ENCODE assay signal across 16 cellular contexts in genomic region chr3:142846779-142847577, GRCh38. TPM values are rescaled to one million over a fixed set of nuclear protein-coding genes. Genes with fewer than 3 reads are reported as not detected.
"Had no signal": no experiment of that assay in that cellular context is flagged by ENCODE, and none has a peak within 500 bp of the region (broad histone marks: within the 10 kb centered on the region; RNA-seq: fewer than 3 reads in every experiment).

No MANE protein-coding gene starts in this region.

- H3K9me3 ChIP-seq: suprapubic skin had no signal

- H3K4me1 ChIP-seq: suprapubic skin had no signal

- H3K36me3 Mint-ChIP-seq: activated naive CD4-positive, alpha-beta T cell treated with anti-CD3 and anti-CD28 coated beads, Interleukin-2, amount 10 ng/mL, durations not matched to agents 7 days and 5 days; naive thymus-derived CD8-positive, alpha-beta T cell had no signal

- H3K27ac ChIP-seq: cardiac muscle cell, suprapubic skin had no signal

- H3K4me3 ChIP-seq: cardiac muscle cell, suprapubic skin had no signal

- DNase-seq: activated CD4-positive, alpha-beta T cell treated with anti-CD3 and anti-CD28 coated beads, Interleukin-2, amount 50 U/mL, for 4 hours; activated naive CD4-positive, alpha-beta T cell treated with anti-CD3 and anti-CD28 coated beads, Interleukin-2, amount 10 ng/mL, durations not matched to agents 7 days and 5 days; activated T-cell treated with anti-CD3 and anti-CD28 coated beads for 4 hours; erythroblast; hypothalamus; naive thymus-derived CD8-positive, alpha-beta T cell; small intestine; stimulated activated CD4-positive, alpha-beta T cell treated with anti-CD3 and anti-CD28 coated beads, Interleukin-4, amount 100 ng/mL, for 4 hours; stimulated activated CD8-positive, alpha-beta memory T cell treated with anti-CD3 and anti-CD28 coated beads, Interleukin-4, amount 100 ng/mL, for 48 hours; stimulated activated naive CD4-positive, alpha-beta T cell treated with Interleukin-2 at 50 U/mL for 16 hours had no signal

- H3K27me3 Mint-ChIP-seq: type B pancreatic cell had no signal

- H3K4me3 Mint-ChIP-seq: activated naive CD4-positive, alpha-beta T cell treated with anti-CD3 and anti-CD28 coated beads, Interleukin-2, amount 10 ng/mL, durations not matched to agents 7 days and 5 days; activated T-helper 17 cell treated with anti-CD3 and anti-CD28 coated beads, Interleukin-2, amount 50 U/mL, for 72 hours; naive thymus-derived CD8-positive, alpha-beta T cell; T-helper 2 cell treated with Interferon-gamma antibody and Interleukin-4, amounts not matched to agents 5 μg/mL and 100 μg/mL, for 36 hours; type B pancreatic cell had no signal

- ATAC-seq: activated T-helper 17 cell treated with anti-CD3 and anti-CD28 coated beads, Interleukin-2, amount 50 U/mL, for 72 hours; naive thymus-derived CD8-positive, alpha-beta T cell had no signal

- H3K4me1 Mint-ChIP-seq: activated naive CD4-positive, alpha-beta T cell treated with anti-CD3 and anti-CD28 coated beads, Interleukin-2, amount 10 ng/mL, durations not matched to agents 7 days and 5 days; activated T-helper 17 cell treated with anti-CD3 and anti-CD28 coated beads, Interleukin-2, amount 50 U/mL, for 72 hours; naive thymus-derived CD8-positive, alpha-beta T cell had no signal

- H3K27ac Mint-ChIP-seq: activated naive CD4-positive, alpha-beta T cell treated with anti-CD3 and anti-CD28 coated beads, Interleukin-2, amount 10 ng/mL, durations not matched to agents 7 days and 5 days; activated T-helper 17 cell treated with anti-CD3 and anti-CD28 coated beads, Interleukin-2, amount 50 U/mL, for 72 hours; naive thymus-derived CD8-positive, alpha-beta T cell; T-helper 2 cell treated with Interferon-gamma antibody and Interleukin-4, amounts not matched to agents 5 μg/mL and 100 μg/mL, for 36 hours; type B pancreatic cell had no signal

- H3K36me3 ChIP-seq: cardiac muscle cell, suprapubic skin had no signal

- H3K9me3 Mint-ChIP-seq: activated naive CD4-positive, alpha-beta T cell treated with anti-CD3 and anti-CD28 coated beads, Interleukin-2, amount 10 ng/mL, durations not matched to agents 7 days and 5 days; activated T-helper 17 cell treated with anti-CD3 and anti-CD28 coated beads, Interleukin-2, amount 50 U/mL, for 72 hours; naive thymus-derived CD8-positive, alpha-beta T cell; T-helper 2 cell treated with Interferon-gamma antibody and Interleukin-4, amounts not matched to agents 5 μg/mL and 100 μg/mL, for 36 hours; type B pancreatic cell had no signal

- H3K27me3 ChIP-seq: cardiac muscle cell, suprapubic skin had no signal

RNA-seq across cellular contexts. Expression of gene PCOLCE2, which starts 41.9 kb away (rescaled TPM):
- total RNA-seq: lung microvascular endothelial cell; naive thymus-derived CD8-positive, alpha-beta T cell had no signal
- polyA plus RNA-seq: naive thymus-derived CD8-positive, alpha-beta T cell had no signal
